In the genomic region with DNA sequence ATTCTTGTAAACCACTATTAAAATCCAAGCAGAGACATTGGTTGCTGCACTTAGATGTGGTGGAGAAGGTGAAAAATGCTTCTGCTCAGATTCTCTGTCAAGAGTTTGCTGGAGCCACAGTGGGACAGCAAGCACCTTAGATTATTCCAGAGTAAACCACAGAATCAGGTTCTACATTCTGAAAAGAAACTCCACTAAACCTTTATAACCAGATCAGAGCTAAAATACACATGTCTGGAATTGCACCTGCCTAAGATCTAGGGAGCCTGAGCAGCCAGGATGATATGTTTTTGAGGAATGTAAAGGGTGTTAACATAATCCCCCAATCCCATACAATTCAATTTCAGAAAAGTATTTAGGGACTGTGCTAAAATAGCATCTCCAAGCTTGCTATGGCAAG, we compare ENCODE assay signal across 36 cellular contexts. TPM values are rescaled to one million over a fixed set of nuclear protein-coding genes. Genes with fewer than 3 reads are reported as not detected.
"Had no signal": no experiment of that assay in that cellular context is flagged by ENCODE, and none has a peak within 500 bp of the region (broad histone marks: within the 10 kb centered on the region; RNA-seq: fewer than 3 reads in every experiment).

Gene ZPLD1, plus strand, starts transcription at position 301 of the 400 bp plus-strand sequence. CDS start 3,473 bp downstream, outside the sequence.

- H3K4me1 ChIP-seq: adrenal gland, body of pancreas, breast epithelium had no signal

- H3K27ac ChIP-seq: adrenal gland, body of pancreas, brain microvascular endothelial cell, breast epithelium, VCaP had no signal

- H3K4me3 ChIP-seq: adrenal gland, body of pancreas, breast epithelium had no signal

- DNase-seq: activated B cell treated with CpG ODN at 0.5 μM for 24 hours; activated CD4-positive, alpha-beta memory T cell treated with anti-CD3 and anti-CD28 coated beads for 36 hours; activated CD4-positive, alpha-beta T cell treated with anti-CD3 and anti-CD28 coated beads for 4 hours; activated CD4-positive, alpha-beta T cell treated with anti-CD3 and anti-CD28 coated beads, Interleukin-2, amount 10 ng/mL, durations not matched to agents 24 days and 14 days; activated CD4-positive, alpha-beta T cell treated with anti-CD3 and anti-CD28 coated beads, Interleukin-2, amount 50 U/mL, for 1 hour; activated CD4-positive, alpha-beta T cell treated with anti-CD3 and anti-CD28 coated beads, Interleukin-2, amount 50 U/mL, for 4 hours; activated CD4-positive, CD25-positive, alpha-beta regulatory T cell treated with anti-CD3 and anti-CD28 coated beads, Interleukin-2, amount 50 U/mL, for 72 hours; activated CD8-positive, alpha-beta memory T cell treated with anti-CD3 and anti-CD28 coated beads, Interleukin-2, amount 50 U/mL, for 4 hours; activated CD8-positive, alpha-beta T cell treated with anti-CD3 and anti-CD28 coated beads for 36 hours; activated effector memory CD4-positive, alpha-beta T cell treated with anti-CD3 and anti-CD28 coated beads, Interleukin-2, amount 50 U/mL, for 16 hours; activated gamma-delta T cell treated with Interleukin-2 at 50 U/mL for 16 hours; activated naive CD4-positive, alpha-beta T cell; activated naive CD4-positive, alpha-beta T cell treated with anti-CD3 and anti-CD28 coated beads for 36 hours; activated naive CD4-positive, alpha-beta T cell treated with anti-CD3 and anti-CD28 coated beads, Interleukin-2, amount 50 U/mL, for 16 hours; activated naive CD8-positive, alpha-beta T cell treated with anti-CD3 and anti-CD28 coated beads for 36 hours; activated T-cell treated with anti-CD3 and anti-CD28 coated beads for 4 hours; activated T-cell treated with anti-CD3 and anti-CD28 coated beads, Interleukin-2, amount 50 U/mL, for 1 hour; activated T-cell treated with anti-CD3 and anti-CD28 coated beads, Interleukin-2, amount 50 U/mL, for 4 hours; activated T-cell treated with anti-CD3 and anti-CD28 coated beads, Interleukin-2, amount 50 U/mL, for 72 hours; adrenal gland; amniotic stem cell; aorta; body of pancreas; brain microvascular endothelial cell; central memory CD4-positive, alpha-beta T cell; T-helper 1 cell; T-helper 2 cell; T-helper 9 cell had no signal

- H3K36me3 ChIP-seq: adrenal gland, brain microvascular endothelial cell, breast epithelium had no signal

- ATAC-seq: activated CD8-positive, alpha-beta T cell treated with anti-CD3 and anti-CD28 coated beads for 36 hours; activated naive CD4-positive, alpha-beta T cell treated with anti-CD3 and anti-CD28 coated beads, Interleukin-2, amount 50 U/mL, for 72 hours; activated T-cell treated with anti-CD3 and anti-CD28 coated beads, Interleukin-2, amount 50 U/mL, for 4 hours; activated T-cell treated with anti-CD3 and anti-CD28 coated beads, Interleukin-2, amount 50 U/mL, for 72 hours; activated T-helper 17 cell treated with anti-CD3 and anti-CD28 coated beads, Interleukin-2, amount 50 U/mL, for 72 hours; body of pancreas had no signal

- H3K27me3 ChIP-seq: adrenal gland, body of pancreas, brain microvascular endothelial cell, breast epithelium had no signal

- H3K9me3 ChIP-seq: adrenal gland, body of pancreas, breast epithelium had no signal

RNA-seq across cellular contexts. Expression of gene ZPLD1, which starts in this region (rescaled TPM):
- total RNA-seq: activated B cell treated with CpG ODN at 0.5 μM for 24 hours; activated CD4-positive, alpha-beta memory T cell treated with anti-CD3 and anti-CD28 coated beads for 36 hours; activated CD4-positive, alpha-beta T cell treated with anti-CD3 and anti-CD28 coated beads, Interleukin-2, amount 10 ng/mL, durations not matched to agents 24 days and 14 days; activated CD8-positive, alpha-beta memory T cell treated with anti-CD3 and anti-CD28 coated beads for 36 hours; activated CD8-positive, alpha-beta T cell treated with anti-CD3 and anti-CD28 coated beads for 36 hours; activated naive CD4-positive, alpha-beta T cell treated with anti-CD3 and anti-CD28 coated beads for 36 hours; activated naive CD4-positive, alpha-beta T cell treated with anti-CD3 and anti-CD28 coated beads, Interleukin-2, amount 50 U/mL, for 72 hours; activated naive CD8-positive, alpha-beta T cell treated with anti-CD3 and anti-CD28 coated beads for 36 hours; activated T-cell treated with anti-CD3 and anti-CD28 coated beads, Interleukin-2, amount 50 U/mL, for 4 hours; activated T-helper 1 cell treated with anti-CD3 and anti-CD28 coated beads, Interleukin-12 subunit alpha, Interleukin-12 subunit beta, Interleukin-2, Interleukin-4 antibody, amounts not matched to agents 30 ng/mL and 10 ng/mL and 1 ng/mL, durations not matched to agents 14 hours and 24 hours and 36 hours; cardiac septum; chondrocyte had no signal
